Comparison of ENCODE assay signal across 17 cellular contexts in genomic region chr22:47805394-47805935, GRCh38.
DNase-seq lines count a peak whose midpoint lies in the region; ATAC-seq and TF ChIP-seq lines count a peak whose summit lies in the region.
"Had no signal": no experiment of that assay in that cellular context is flagged by ENCODE, and none has a peak within 500 bp of the region (broad histone marks: within the 10 kb centered on the region; RNA-seq: fewer than 3 reads in every experiment).

No MANE protein-coding gene starts in this region.

- ATAC-seq in GM19463 (IDR thresholded peaks at IDR 0.05; ENCODE audit: unreplicated experiment): no peak
- ATAC-seq: A549, HepG2 had no signal

- H3K4me1 ChIP-seq in vagina: no peaks in the 10 kb centered on the region
- H3K4me1 ChIP-seq in effector memory CD4-positive, alpha-beta T cell (ENCODE audit: control insufficient read depth, insufficient read depth, low read length, poor library complexity, severe bottlenecking): no peaks in the 10 kb centered on the region
- H3K4me1 ChIP-seq: A549 had no signal

- no peaks in the 10 kb centered on the region for H3K36me3 ChIP-seq in vagina
- no peaks in the 10 kb centered on the region for H3K36me3 ChIP-seq in effector memory CD4-positive, alpha-beta T cell (ENCODE audit: control insufficient read depth, insufficient read depth, low read length)

- no peak for TF ChIP-seq POLR2A in vagina (IDR thresholded peaks at IDR 0.05)

- intact Hi-C loops in vagina (cut with DNase I): no loop called here

- peak; percentile 30 for DNase-seq in activated CD8-positive, alpha-beta memory T cell treated with anti-CD3 and anti-CD28 coated beads for 24 hours
- no peak for DNase-seq in activated CD8-positive, alpha-beta memory T cell treated with anti-CD3 and anti-CD28 coated beads, Interleukin-2, amount 50 U/mL, for 4 hours
- peak; percentile 4 for DNase-seq in activated CD8-positive, alpha-beta memory T cell treated with anti-CD3 and anti-CD28 coated beads, Interleukin-2, amount 50 U/mL, for 48 hours
- peak; percentile 60 for DNase-seq in mesenteric fat pad (ENCODE audit: low spot score)
- peak; percentile 56 to 64 for DNase-seq in vagina (ENCODE audit: extremely low spot score in 2 of 2)
- DNase-seq in effector memory CD4-positive, alpha-beta T cell: no peak
- DNase-seq: AML-193; CD4-positive, alpha-beta memory T cell; DMS153; DMS79; GDM1; H9 had no signal

- H3K27ac ChIP-seq in vagina: no peak overlapping the region
- H3K27ac ChIP-seq in effector memory CD4-positive, alpha-beta T cell (ENCODE audit: insufficient read depth, low read length, poor library complexity, severe bottlenecking): no peak overlapping the region
- H3K27ac ChIP-seq: 22Rv1, A549, C4-2B had no signal

- TF ChIP-seq CTCF in vagina (IDR thresholded peaks at IDR 0.05): no peak

- H3K27me3 ChIP-seq in vagina: no peaks in the 10 kb centered on the region
- no peaks in the 10 kb centered on the region for H3K27me3 ChIP-seq in effector memory CD4-positive, alpha-beta T cell (replicated peaks; ENCODE audit: control insufficient read depth, insufficient read depth, low read length, poor library complexity, severe bottlenecking)

- H3K9me3 ChIP-seq in vagina: no peaks in the 10 kb centered on the region
- no peaks in the 10 kb centered on the region for H3K9me3 ChIP-seq in effector memory CD4-positive, alpha-beta T cell (ENCODE audit: control insufficient read depth, low read length)
- H3K9me3 ChIP-seq: A549 had no signal

- no peak overlapping the region for H3K4me3 ChIP-seq in vagina
- no peak overlapping the region for H3K4me3 ChIP-seq in effector memory CD4-positive, alpha-beta T cell (ENCODE audit: insufficient read depth, low read depth, low read length, poor library complexity, severe bottlenecking)
- H3K4me3 ChIP-seq: A549 had no signal

Comparison
In these comparisons a context has a peak if more than half of its experiments do, and no peak if none do; other contexts are left out.
1. DNase-seq: peak in activated CD8-positive, alpha-beta memory T cell treated with anti-CD3 and anti-CD28 coated beads for 24 hours (single experiment), activated CD8-positive, alpha-beta memory T cell treated with anti-CD3 and anti-CD28 coated beads, Interleukin-2, amount 50 U/mL, for 48 hours (single experiment), mesenteric fat pad (single experiment) and vagina (2 of 2); none in activated CD8-positive, alpha-beta memory T cell treated with anti-CD3 and anti-CD28 coated beads, Interleukin-2, amount 50 U/mL, for 4 hours (single experiment) and effector memory CD4-positive, alpha-beta T cell (0 of 3).